In the genomic region with DNA sequence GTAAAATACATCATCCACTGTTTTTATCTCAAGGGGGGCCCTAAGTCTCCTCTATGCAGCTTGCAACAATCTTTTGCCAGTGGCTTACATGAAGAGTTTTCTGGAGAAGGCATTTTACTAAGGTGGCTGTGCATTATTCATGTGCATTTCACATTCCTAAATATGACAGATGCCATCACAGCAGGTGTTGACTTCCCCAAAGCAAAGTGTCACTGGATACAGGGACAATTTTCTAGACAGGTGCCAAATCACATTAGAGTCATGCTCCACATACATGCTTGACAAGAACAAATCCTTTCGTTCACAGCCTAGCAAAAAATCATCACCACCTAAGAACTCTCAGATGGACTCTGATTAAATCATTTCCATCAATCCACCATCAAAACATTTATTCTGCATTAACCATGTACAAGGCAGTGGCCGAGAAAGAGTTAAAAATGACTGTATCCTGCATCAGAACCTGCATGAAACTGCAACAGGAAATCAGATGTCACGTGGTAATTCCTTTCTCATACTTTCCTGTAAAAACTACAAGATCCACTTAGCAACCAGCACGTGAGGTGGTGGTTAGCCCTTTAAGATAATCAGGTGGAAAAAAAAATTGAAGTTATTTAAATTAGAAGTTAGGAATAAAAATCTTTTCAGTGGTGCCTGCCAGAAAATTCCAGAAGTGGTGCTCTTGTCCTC, we compare ENCODE assay signal across 9 cellular contexts.
A peak's percentile ranks its signal among the peaks of the same experiment; 100 is the strongest.
DNase-seq lines count a peak whose midpoint lies in the region; ATAC-seq and TF ChIP-seq lines count a peak whose summit lies in the region.
"Had no signal": no experiment of that assay in that cellular context is flagged by ENCODE, and none has a peak within 500 bp of the region (broad histone marks: within the 10 kb centered on the region; RNA-seq: fewer than 3 reads in every experiment).

No MANE protein-coding gene starts in this region.

- H3K4me3 ChIP-seq in brain microvascular endothelial cell (ENCODE audit: low read depth, low read length) = no peak overlapping the region

- POLR2A ChIA-PET in activated CD8-positive, alpha-beta T cell treated with anti-CD3 and anti-CD28 coated beads, Interleukin-2, amount 10 ng/mL, durations not matched to agents 7 days and 5 days (lab: Charles Lee) = interaction anchor here (0.6 to 2.7 kb wide), 6 partner anchors 21 to 52 kb away, joined by 3 to 10 read pairs (median 4); no protein-coding TSS in a partner anchor

- no peaks in the 10 kb centered on the region for H3K9me3 Mint-ChIP-seq in activated CD8-positive, alpha-beta T cell treated with anti-CD3 and anti-CD28 coated beads, Interleukin-2, amount 10 ng/mL, durations not matched to agents 7 days and 5 days (ENCODE audit: insufficient read depth)
- peaks cover 0 to 4% (median 0%) of the 10 kb centered on the region in 7 donors for H3K9me3 Mint-ChIP-seq in naive B cell

- in situ Hi-C loops in brain microvascular endothelial cell (cut with HindIII; ENCODE audit: low pct_ligation_motif_present, low sequenced_read_pairs) = no loop called here

- ATAC-seq in HG02870 (IDR thresholded peaks at IDR 0.05; ENCODE audit: unreplicated experiment) = peak; percentile 28
- peak; percentile 59 for ATAC-seq in activated CD8-positive, alpha-beta T cell treated with anti-CD3 and anti-CD28 coated beads, Interleukin-2, amount 10 ng/mL, durations not matched to agents 7 days and 5 days
- no peak for ATAC-seq in naive B cell (ENCODE audit: low read depth in 2 of 2)
- no peak for ATAC-seq in HG02678 (IDR thresholded peaks at IDR 0.05; ENCODE audit: unreplicated experiment)

- peaks cover 72% of the 10 kb centered on the region for H3K4me1 Mint-ChIP-seq in activated CD8-positive, alpha-beta T cell treated with anti-CD3 and anti-CD28 coated beads, Interleukin-2, amount 10 ng/mL, durations not matched to agents 7 days and 5 days (ENCODE audit: low read depth)
- H3K4me1 Mint-ChIP-seq in naive B cell = peaks cover 48 to 61% (median 51%) of the 10 kb centered on the region in 3 donors

- peaks cover 39% of the 10 kb centered on the region for H3K36me3 Mint-ChIP-seq in activated CD8-positive, alpha-beta T cell treated with anti-CD3 and anti-CD28 coated beads, Interleukin-2, amount 10 ng/mL, durations not matched to agents 7 days and 5 days (ENCODE audit: low read depth)
- peaks cover 11 to 24% of the 10 kb centered on the region in 2 donors for H3K36me3 Mint-ChIP-seq in naive B cell

- no peaks in the 10 kb centered on the region for H3K36me3 ChIP-seq in brain microvascular endothelial cell (replicated peaks)

- no peak for TF ChIP-seq CTCF in brain microvascular endothelial cell (IDR thresholded peaks at IDR 0.05; ENCODE audit: low read depth, low read length, missing control alignments)

- no peaks in the 10 kb centered on the region for H3K27me3 Mint-ChIP-seq in activated CD8-positive, alpha-beta T cell treated with anti-CD3 and anti-CD28 coated beads, Interleukin-2, amount 10 ng/mL, durations not matched to agents 7 days and 5 days (ENCODE audit: low read depth)
- no peaks in the 10 kb centered on the region for H3K27me3 Mint-ChIP-seq in naive B cell

- no peaks in the 10 kb centered on the region for H3K27me3 ChIP-seq in brain microvascular endothelial cell (replicated peaks)

- peak; percentile 9 for DNase-seq in NCI-H146 (lab: John Stamatoyannopoulos, UW)
- DNase-seq in NCI-H146 treated with DMSO at 0.1 percent for 48 hours (lab: John Stamatoyannopoulos, UW; ENCODE audit: unreplicated experiment) = no peak
- peak; percentile 66 for DNase-seq in activated CD8-positive, alpha-beta T cell treated with anti-CD3 and anti-CD28 coated beads, Interleukin-2, amount 10 ng/mL, durations not matched to agents 7 days and 5 days
- no peak for DNase-seq in naive B cell
- no peak for DNase-seq in nucleus accumbens (lab: John Stamatoyannopoulos, UW)
- no peak for DNase-seq in brain microvascular endothelial cell
- DNase-seq: NCI-H187 treated with DMSO at 0.1 percent for 48 hours had no signal

- peak overlapping the region; percentile 53 for H3K4me3 Mint-ChIP-seq in activated CD8-positive, alpha-beta T cell treated with anti-CD3 and anti-CD28 coated beads, Interleukin-2, amount 10 ng/mL, durations not matched to agents 7 days and 5 days
- peak overlapping the region in 3 of 8 donors; percentile 12 to 62 (median 45) for H3K4me3 Mint-ChIP-seq in naive B cell

- H3K27ac Mint-ChIP-seq in activated CD8-positive, alpha-beta T cell treated with anti-CD3 and anti-CD28 coated beads, Interleukin-2, amount 10 ng/mL, durations not matched to agents 7 days and 5 days = peak overlapping the region; percentile 68
- H3K27ac Mint-ChIP-seq in naive B cell = peak overlapping the region in 4 of 6 donors; percentile 37 to 63 (median 59)

- CTCF ChIA-PET in activated CD8-positive, alpha-beta T cell treated with anti-CD3 and anti-CD28 coated beads, Interleukin-2, amount 10 ng/mL, durations not matched to agents 7 days and 5 days (lab: Charles Lee) = interaction anchor here (0.9 to 3.5 kb wide), 10 partner anchors 21 to 188 kb away, joined by 3 to 17 read pairs (median 4); no protein-coding TSS in a partner anchor

- H3K27ac ChIP-seq in brain microvascular endothelial cell = no peak overlapping the region

Comparison
In these comparisons a context has a peak if more than half of its experiments do, and no peak if none do; other contexts are left out.
1. DNase-seq: peak in NCI-H146 (single experiment) and activated CD8-positive, alpha-beta T cell treated with anti-CD3 and anti-CD28 coated beads, Interleukin-2, amount 10 ng/mL, durations not matched to agents 7 days and 5 days (single experiment); none in NCI-H146 treated with DMSO at 0.1 percent for 48 hours (single experiment), naive B cell (single experiment), nucleus accumbens (0 of 56) and brain microvascular endothelial cell (single experiment).
2. ATAC-seq: peak in HG02870 (single experiment) and activated CD8-positive, alpha-beta T cell treated with anti-CD3 and anti-CD28 coated beads, Interleukin-2, amount 10 ng/mL, durations not matched to agents 7 days and 5 days (single experiment); none in naive B cell (0 of 2) and HG02678 (single experiment).